Comparison of ENCODE assay signal across 8 cellular contexts in the genomic region with DNA sequence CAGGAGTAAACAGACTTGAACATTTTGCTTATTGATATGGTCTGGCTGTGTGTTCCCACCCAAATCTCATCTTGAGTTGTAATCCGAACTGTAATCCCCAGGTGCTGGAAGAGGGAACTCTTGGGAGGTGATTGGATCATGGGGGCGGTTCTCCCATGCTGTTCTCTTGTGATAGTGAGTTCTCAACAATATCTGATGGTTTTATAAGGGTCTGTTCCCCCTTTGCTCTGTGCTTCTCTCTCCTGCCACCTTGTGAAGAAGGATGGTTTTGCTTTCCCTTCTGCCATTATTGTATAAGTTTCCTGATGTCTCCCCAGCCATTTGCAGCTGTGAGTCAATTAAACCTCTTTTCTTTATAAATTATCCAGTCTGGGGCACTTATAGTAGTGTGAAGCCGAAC. TPM values are rescaled to one million over a fixed set of nuclear protein-coding genes. Genes with fewer than 3 reads are reported as not detected.
A peak's percentile ranks its signal among the peaks of the same experiment; 100 is the strongest.
DNase-seq lines count a peak whose midpoint lies in the region; ATAC-seq and TF ChIP-seq lines count a peak whose summit lies in the region.

No MANE protein-coding gene starts in this region.

- POLR2A ChIA-PET in activated B cell treated with CpG ODN at 0.5 μM for 24 hours (lab: Charles Lee): no interaction called here

- H3K4me1 Mint-ChIP-seq in activated B cell treated with CpG ODN at 0.5 μM for 24 hours: no peaks in the 10 kb centered on the region

- peaks cover 7% of the 10 kb centered on the region for H3K27me3 Mint-ChIP-seq in activated B cell treated with CpG ODN at 0.5 μM for 24 hours

- intact Hi-C loops in activated B cell treated with CpG ODN at 0.5 μM for 24 hours (cut with micrococcal nuclease): loop anchor here (1.0 to 5.0 kb wide), 2 partner anchors 42 to 478 kb away; partner anchors contain the start of gene MYLIP

- no peak overlapping the region for H3K27ac Mint-ChIP-seq in activated B cell treated with CpG ODN at 0.5 μM for 24 hours

- no peaks in the 10 kb centered on the region for H3K9me3 Mint-ChIP-seq in activated B cell treated with CpG ODN at 0.5 μM for 24 hours

- ATAC-seq in activated B cell treated with CpG ODN at 0.5 μM for 24 hours (ENCODE audit: low read depth): peak; percentile 37

- H3K36me3 Mint-ChIP-seq in activated B cell treated with CpG ODN at 0.5 μM for 24 hours (ENCODE audit: low read depth): no peaks in the 10 kb centered on the region

- H3K4me3 Mint-ChIP-seq in activated B cell treated with CpG ODN at 0.5 μM for 24 hours: no peak overlapping the region

- DNase-seq in SIG-M5 treated with dmso at 0.1 percent for 504 hours (lab: John Stamatoyannopoulos, UW; ENCODE audit: unreplicated experiment): peak; percentile 64
- no peak for DNase-seq in SIG-M5 (lab: John Stamatoyannopoulos, UW)
- peak; percentile 64 for DNase-seq in NCI-H146 treated with DMSO at 0.1 percent for 48 hours (lab: John Stamatoyannopoulos, UW; ENCODE audit: unreplicated experiment)
- no peak for DNase-seq in activated B cell treated with CpG ODN at 0.5 μM for 24 hours
- peak; percentile 80 for DNase-seq in left kidney (ENCODE audit: low read depth, low spot score)
- DNase-seq in COLO829 (ENCODE audit: low spot score): no peak
- no peak for DNase-seq in activated CD4-positive, alpha-beta T cell treated with anti-CD3 and anti-CD28 coated beads, Interleukin-2, amount 50 U/mL, for 48 hours
- DNase-seq in CD1c-positive myeloid dendritic cell (ENCODE audit: extremely low spot score): no peak

- CTCF ChIA-PET in activated B cell treated with CpG ODN at 0.5 μM for 24 hours (lab: Charles Lee): interaction anchor here (1.2 to 2.3 kb wide), 4 partner anchors 14 to 477 kb away, joined by 3 to 17 read pairs (median 6); no protein-coding TSS in a partner anchor

- TF ChIP-seq CTCF in activated B cell treated with CpG ODN at 0.5 μM for 24 hours (IDR thresholded peaks at IDR 0.05): no peak

RNA-seq across cellular contexts. Expression of gene MYLIP, which starts 40.0 kb away (rescaled TPM):
- 9.7 and 10.3 TPM in 2 replicates for total RNA-seq in activated B cell treated with CpG ODN at 0.5 μM for 24 hours

Comparison
In these comparisons a context has a peak if more than half of its experiments do, and no peak if none do; other contexts are left out.
1. DNase-seq: peak in SIG-M5 treated with dmso at 0.1 percent for 504 hours (single experiment), NCI-H146 treated with DMSO at 0.1 percent for 48 hours (single experiment) and left kidney (single experiment); none in SIG-M5 (single experiment), activated B cell treated with CpG ODN at 0.5 μM for 24 hours (single experiment), COLO829 (single experiment), activated CD4-positive, alpha-beta T cell treated with anti-CD3 and anti-CD28 coated beads, Interleukin-2, amount 50 U/mL, for 48 hours (0 of 2) and CD1c-positive myeloid dendritic cell (single experiment).